11 cellular contexts compared by ENCODE assay signal in the genomic region with DNA sequence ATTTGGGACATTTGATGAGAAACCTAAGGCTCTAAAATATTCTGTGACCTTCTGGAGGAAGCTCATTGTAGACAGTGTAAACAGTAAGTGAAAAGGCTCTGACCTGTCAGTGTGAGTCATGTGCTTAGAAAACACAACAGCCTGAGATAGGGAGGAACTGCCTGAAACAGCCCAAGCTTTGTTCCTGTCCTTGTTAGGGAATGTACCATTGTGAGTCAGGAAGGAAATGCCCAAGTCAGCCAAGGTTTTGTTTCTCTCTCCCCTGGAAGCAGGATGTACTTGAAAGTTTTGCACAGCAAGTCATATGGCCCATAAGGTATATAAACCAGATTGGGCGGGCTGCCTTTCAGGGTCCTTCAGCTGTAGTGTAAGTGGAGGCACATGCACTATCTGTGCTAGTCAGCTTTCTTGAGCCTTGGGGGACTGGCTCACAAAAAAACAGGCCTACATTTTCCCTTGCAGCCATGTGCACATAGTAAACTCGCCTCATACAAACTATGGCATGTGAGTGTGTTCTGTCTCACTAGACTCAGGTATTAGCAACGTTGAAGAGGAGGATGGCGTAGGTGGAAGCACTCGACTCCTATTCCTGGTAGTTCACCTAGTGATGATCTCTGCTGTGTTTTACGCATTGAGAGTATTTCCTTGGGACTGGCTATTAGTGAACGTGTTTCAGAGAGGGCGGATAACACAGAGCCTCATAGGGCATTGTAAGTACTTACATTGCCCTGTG.
DNase-seq lines count a peak whose midpoint lies in the region; ATAC-seq and TF ChIP-seq lines count a peak whose summit lies in the region.
"Had no signal": no experiment of that assay in that cellular context is flagged by ENCODE, and none has a peak within 500 bp of the region (broad histone marks: within the 10 kb centered on the region; RNA-seq: fewer than 3 reads in every experiment).

No MANE protein-coding gene starts in this region.

- H3K27ac Mint-ChIP-seq in activated CD4-positive, alpha-beta T cell treated with anti-CD3 and anti-CD28 coated beads, Interleukin-2, amount 10 ng/mL, durations not matched to agents 24 days and 14 days: no peak overlapping the region
- H3K27ac Mint-ChIP-seq: activated naive CD4-positive, alpha-beta T cell treated with anti-CD3 and anti-CD28 coated beads, Interleukin-2, amount 50 U/mL, for 72 hours had no signal

- POLR2A ChIA-PET in PC-9 (lab: Charles Lee; ENCODE audit: unreplicated experiment): no interaction called here

- H3K4me2 ChIP-seq in PC-9: no peak overlapping the region

- ATAC-seq in HG03039 (IDR thresholded peaks at IDR 0.05; ENCODE audit: unreplicated experiment): no peak
- ATAC-seq: activated naive CD4-positive, alpha-beta T cell treated with anti-CD3 and anti-CD28 coated beads, Interleukin-2, amount 50 U/mL, for 72 hours had no signal

- H3K9me3 Mint-ChIP-seq in activated CD4-positive, alpha-beta T cell treated with anti-CD3 and anti-CD28 coated beads, Interleukin-2, amount 10 ng/mL, durations not matched to agents 24 days and 14 days: no peaks in the 10 kb centered on the region

- CTCF ChIA-PET in PC-9 (lab: Charles Lee): no interaction called here

- H3K79me2 ChIP-seq in PC-9 (ENCODE audit: low read depth): no peaks in the 10 kb centered on the region

- H3K27me3 ChIP-seq in PC-9 (ENCODE audit: insufficient read depth, low read depth): no peaks in the 10 kb centered on the region
- H3K27me3 ChIP-seq: uterus had no signal

- H3K9me3 ChIP-seq in PC-9 (ENCODE audit: insufficient read depth, low read depth): no peaks in the 10 kb centered on the region
- H3K9me3 ChIP-seq: uterus had no signal

- H3K27ac ChIP-seq in PC-9: no peak overlapping the region
- H3K27ac ChIP-seq in epithelial cell of prostate: peak overlapping the region; percentile 71
- H3K27ac ChIP-seq: uterus had no signal

- H3K4me1 Mint-ChIP-seq in activated CD4-positive, alpha-beta T cell treated with anti-CD3 and anti-CD28 coated beads, Interleukin-2, amount 10 ng/mL, durations not matched to agents 24 days and 14 days: no peaks in the 10 kb centered on the region

- no peaks in the 10 kb centered on the region for H3K27me3 Mint-ChIP-seq in activated CD4-positive, alpha-beta T cell treated with anti-CD3 and anti-CD28 coated beads, Interleukin-2, amount 10 ng/mL, durations not matched to agents 24 days and 14 days

- H3K4me1 ChIP-seq in PC-9 (replicated peaks; ENCODE audit: insufficient read depth): no peaks in the 10 kb centered on the region
- H3K4me1 ChIP-seq: uterus had no signal

- H3F3A ChIP-seq in PC-9 (ENCODE audit: insufficient read depth, low read depth): no peaks in the 10 kb centered on the region

- H3K4me3 Mint-ChIP-seq in activated CD4-positive, alpha-beta T cell treated with anti-CD3 and anti-CD28 coated beads, Interleukin-2, amount 10 ng/mL, durations not matched to agents 24 days and 14 days: no peak overlapping the region

- TF ChIP-seq CTCF in PC-9 (conservative IDR thresholded peaks at IDR 0.05): no peak

- H3K4me3 ChIP-seq in PC-9: no peak overlapping the region
- H3K4me3 ChIP-seq: uterus had no signal

- BruUV-seq in PC-9 (replicated peaks; lab: Mats Ljungman, UMichigan): no TSS peak

- no peaks in the 10 kb centered on the region for H3K36me3 Mint-ChIP-seq in activated CD4-positive, alpha-beta T cell treated with anti-CD3 and anti-CD28 coated beads, Interleukin-2, amount 10 ng/mL, durations not matched to agents 24 days and 14 days (ENCODE audit: low read depth)

- no peaks in the 10 kb centered on the region for H3K9me2 ChIP-seq in PC-9 (ENCODE audit: insufficient read depth)

- no peaks in the 10 kb centered on the region for H3K36me3 ChIP-seq in PC-9 (ENCODE audit: low read depth)
- H3K36me3 ChIP-seq: uterus had no signal

- intact Hi-C loops in PC-9 (cut with micrococcal nuclease; ENCODE audit: unreplicated experiment): no loop called here
- intact Hi-C loops in activated CD4-positive, alpha-beta T cell treated with anti-CD3 and anti-CD28 coated beads, Interleukin-2, amount 10 ng/mL, durations not matched to agents 24 days and 14 days (cut with micrococcal nuclease): no loop called here

- no peaks in the 10 kb centered on the region for H4K20me1 ChIP-seq in PC-9 (ENCODE audit: insufficient read depth)

- no peak overlapping the region for H2AFZ ChIP-seq in PC-9

- peak; percentile 38 for DNase-seq in HK-2 (ENCODE audit: unreplicated experiment)
- peak; percentile 23 to 61 for DNase-seq in PC-9
- DNase-seq in epithelial cell of prostate (ENCODE audit: low read depth, low spot score): peak; percentile 98
- peak; percentile 94 for DNase-seq in renal cortical epithelial cell (ENCODE audit: low read depth)
- DNase-seq in AML-193 (lab: John Stamatoyannopoulos, UW): no peak
- DNase-seq in activated CD4-positive, alpha-beta T cell treated with anti-CD3 and anti-CD28 coated beads, Interleukin-2, amount 10 ng/mL, durations not matched to agents 24 days and 14 days: no peak
- DNase-seq: DMS79 treated with DMSO at 0.1 percent for 48 hours, NCI-H1092 treated with DMSO at 0.1 percent for 48 hours, uterus had no signal

Comparison
In these comparisons a context has a peak if more than half of its experiments do, and no peak if none do; other contexts are left out.
1. DNase-seq: peak in HK-2 (single experiment), PC-9 (2 of 2), epithelial cell of prostate (single experiment) and renal cortical epithelial cell (single experiment); none in AML-193 (0 of 2) and activated CD4-positive, alpha-beta T cell treated with anti-CD3 and anti-CD28 coated beads, Interleukin-2, amount 10 ng/mL, durations not matched to agents 24 days and 14 days (single experiment).